15 cellular contexts compared by ENCODE assay signal in the genomic region with DNA sequence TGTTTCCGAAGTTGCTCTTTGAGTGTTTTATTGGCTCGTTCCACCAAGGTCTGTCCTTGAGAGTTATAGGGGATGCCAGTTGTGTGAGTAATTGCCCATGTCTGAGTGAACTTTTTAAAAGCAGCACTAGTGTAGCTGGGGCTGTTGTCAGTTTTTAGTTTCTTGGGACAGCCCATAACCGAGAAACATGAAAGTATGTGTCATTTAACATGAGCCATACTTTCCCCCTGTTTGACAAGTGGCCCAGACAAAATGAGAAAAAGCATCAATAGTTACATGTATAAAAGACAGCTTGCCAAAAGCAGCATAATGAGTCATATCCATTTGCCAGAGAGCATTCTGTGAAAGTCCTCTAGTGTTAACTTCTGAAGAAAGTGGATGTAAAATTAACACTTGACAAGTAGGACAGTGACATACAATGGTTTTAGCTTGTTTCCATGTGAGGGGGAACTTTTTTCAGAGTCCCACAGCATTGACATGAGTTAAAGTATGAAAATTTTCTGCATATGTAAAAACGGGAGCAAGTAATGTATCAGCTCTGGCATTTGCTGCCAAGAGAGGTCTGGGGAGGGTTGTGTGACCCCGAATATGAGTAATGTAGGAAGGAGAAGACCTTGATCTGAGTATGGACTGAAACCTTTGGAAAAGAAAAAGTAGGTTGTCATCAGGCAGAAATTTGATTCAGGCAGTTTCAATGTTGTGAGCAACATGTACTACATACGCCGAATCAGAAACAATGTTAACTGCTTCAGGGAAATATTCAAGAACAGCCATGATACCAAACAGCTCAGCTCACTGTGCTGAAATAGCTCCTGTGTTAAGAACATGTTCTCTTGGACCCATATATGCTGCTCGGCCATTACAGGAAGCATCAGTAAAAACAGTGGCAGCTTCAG. TPM values are rescaled to one million over a fixed set of nuclear protein-coding genes. Genes with fewer than 3 reads are reported as not detected.
A peak's percentile ranks its signal among the peaks of the same experiment; 100 is the strongest.
DNase-seq lines count a peak whose midpoint lies in the region; ATAC-seq and TF ChIP-seq lines count a peak whose summit lies in the region.
"Had no signal": no experiment of that assay in that cellular context is flagged by ENCODE, and none has a peak within 500 bp of the region (broad histone marks: within the 10 kb centered on the region; RNA-seq: fewer than 3 reads in every experiment).

No MANE protein-coding gene starts in this region.

- peak; percentile 80 for DNase-seq in ELR (ENCODE audit: low read depth)
- DNase-seq in left cardiac atrium: no peak
- no peak for DNase-seq in RPMI8226
- no peak for DNase-seq in osteocyte (ENCODE audit: extremely low spot score, unreplicated experiment)
- DNase-seq in DMS153 (lab: John Stamatoyannopoulos, UW): no peak
- no peak for DNase-seq in DMS153 treated with DMSO at 0.1 percent for 48 hours (lab: John Stamatoyannopoulos, UW; ENCODE audit: unreplicated experiment)
- DNase-seq: central memory CD4-positive, alpha-beta T cell; DMS53 had no signal

- no peak overlapping the region for H3K4me3 ChIP-seq in ACC112 (ENCODE audit: low read depth, low read length)
- H3K4me3 ChIP-seq: HAP-1, vagina had no signal

- H3K9me3 Mint-ChIP-seq in activated naive CD8-positive, alpha-beta T cell (ENCODE audit: low read depth): peaks cover 3% of the 10 kb centered on the region
- no peaks in the 10 kb centered on the region for H3K9me3 Mint-ChIP-seq in osteocyte (ENCODE audit: unreplicated experiment)
- H3K9me3 Mint-ChIP-seq: neural crest cell had no signal

- H3K4me3 Mint-ChIP-seq in activated naive CD8-positive, alpha-beta T cell: peak overlapping the region; percentile 56
- no peak overlapping the region for H3K4me3 Mint-ChIP-seq in osteocyte (ENCODE audit: unreplicated experiment)
- H3K4me3 Mint-ChIP-seq: neural crest cell had no signal

- H3K4me1 Mint-ChIP-seq in activated naive CD8-positive, alpha-beta T cell (ENCODE audit: low read depth): peaks cover 34% of the 10 kb centered on the region
- H3K4me1 Mint-ChIP-seq in osteocyte (ENCODE audit: unreplicated experiment): peaks cover 9% of the 10 kb centered on the region

- peak overlapping the region; percentile 22 for H3K27ac ChIP-seq in ACC112 (ENCODE audit: low read depth, low read length)
- H3K27ac ChIP-seq: vagina, VCaP had no signal

- H3K27me3 Mint-ChIP-seq in activated naive CD8-positive, alpha-beta T cell: no peaks in the 10 kb centered on the region
- H3K27me3 Mint-ChIP-seq in osteocyte (ENCODE audit: unreplicated experiment): no peaks in the 10 kb centered on the region

- ATAC-seq in left cardiac atrium: peak; percentile 41 to 73
- ATAC-seq: Panc1 had no signal

- H3K36me3 ChIP-seq in ACC112 (ENCODE audit: insufficient read depth, low read length): peaks cover 15% of the 10 kb centered on the region
- H3K36me3 ChIP-seq: HAP-1, vagina had no signal

- no peak for TF ChIP-seq CTCF in osteocyte (IDR thresholded peaks at IDR 0.05)

- peaks cover 30% of the 10 kb centered on the region for H3K79me2 ChIP-seq in ACC112 (ENCODE audit: control insufficient read depth, insufficient read depth, low read length, unreplicated experiment)

- H3K36me3 Mint-ChIP-seq in activated naive CD8-positive, alpha-beta T cell: no peaks in the 10 kb centered on the region
- H3K36me3 Mint-ChIP-seq in osteocyte (ENCODE audit: unreplicated experiment): peaks cover under 1% of the 10 kb centered on the region

- H2AFZ ChIP-seq in ACC112 (ENCODE audit: low read length, unreplicated experiment): no peak overlapping the region

- H3K4me1 ChIP-seq in ACC112 (ENCODE audit: control insufficient read depth, insufficient read depth, low read length, unreplicated experiment): peaks cover 32% of the 10 kb centered on the region
- H3K4me1 ChIP-seq: vagina had no signal

- H3K27me3 ChIP-seq in ACC112 (ENCODE audit: insufficient read depth, low read length): no peaks in the 10 kb centered on the region
- H3K27me3 ChIP-seq: vagina had no signal

- intact Hi-C loops in left cardiac atrium (cut with DNase I): no loop called here

- peak overlapping the region; percentile 94 for H3K27ac Mint-ChIP-seq in activated naive CD8-positive, alpha-beta T cell
- no peak overlapping the region for H3K27ac Mint-ChIP-seq in osteocyte (ENCODE audit: unreplicated experiment)

RNA-seq across cellular contexts. Expression of gene ARL4D, which starts 56.8 kb away (rescaled TPM):
- total RNA-seq in left cardiac atrium (10 to 100 TPM; 11.8 to 12.8 TPM), osteocyte (17.2 and 19.3 TPM in 2 replicates)
